Comparison of ENCODE assay signal across 23 cellular contexts in genomic region chr11:35084817-35085424, GRCh38. TPM values are rescaled to one million over a fixed set of nuclear protein-coding genes. Genes with fewer than 3 reads are reported as not detected.
A peak's percentile ranks its signal among the peaks of the same experiment; 100 is the strongest.
DNase-seq lines count a peak whose midpoint lies in the region; ATAC-seq, FAIRE-seq and TF ChIP-seq lines count a peak whose summit lies in the region.
"Had no signal": no experiment of that assay in that cellular context is flagged by ENCODE, and none has a peak within 500 bp of the region (broad histone marks: within the 10 kb centered on the region; RNA-seq: fewer than 3 reads in every experiment).

No MANE protein-coding gene starts in this region.

- H2AK5ac ChIP-seq in mesenchymal stem cell (ENCODE audit: low read length, severe bottlenecking), result peak overlapping the region; percentile 100

- H3K4me3 Mint-ChIP-seq in activated naive CD4-positive, alpha-beta T cell treated with anti-CD3 and anti-CD28 coated beads, Interleukin-2, amount 50 U/mL, for 24 hours, result peak overlapping the region; percentile 26
- H3K4me3 Mint-ChIP-seq in activated naive CD4-positive, alpha-beta T cell treated with anti-CD3 and anti-CD28 coated beads for 36 hours, result no peak overlapping the region
- no peak overlapping the region for H3K4me3 Mint-ChIP-seq in activated T-helper 1 cell treated with anti-CD3 and anti-CD28 coated beads, Interleukin-12 subunit alpha, Interleukin-12 subunit beta, Interleukin-2, Interleukin-4 antibody, amounts not matched to agents 30 ng/mL and 10 ng/mL and 1 ng/mL, durations not matched to agents 14 hours and 24 hours and 36 hours
- H3K4me3 Mint-ChIP-seq: neural crest cell had no signal

- H2BK15ac ChIP-seq in mesenchymal stem cell (ENCODE audit: low read depth, poor library complexity, severe bottlenecking), result peak overlapping the region; percentile 13

- intact Hi-C loops in activated naive CD4-positive, alpha-beta T cell treated with anti-CD3 and anti-CD28 coated beads for 36 hours (cut with micrococcal nuclease), result loop anchor here (5.0 kb wide), 3 partner anchors 307 to 853 kb away; no protein-coding TSS in a partner anchor
- intact Hi-C loops in activated T-helper 1 cell treated with anti-CD3 and anti-CD28 coated beads, Interleukin-12 subunit alpha, Interleukin-12 subunit beta, Interleukin-2, Interleukin-4 antibody, amounts not matched to agents 30 ng/mL and 10 ng/mL and 1 ng/mL, durations not matched to agents 14 hours and 24 hours and 36 hours (cut with micrococcal nuclease), result loop anchor here (5.0 kb wide), 1 partner anchor 152 kb away; no protein-coding TSS in a partner anchor

- no peak for DNase-seq in activated naive CD4-positive, alpha-beta T cell treated with anti-CD3 and anti-CD28 coated beads for 36 hours
- DNase-seq in activated T-helper 1 cell treated with anti-CD3 and anti-CD28 coated beads, Interleukin-12 subunit alpha, Interleukin-12 subunit beta, Interleukin-2, Interleukin-4 antibody, amounts not matched to agents 30 ng/mL and 10 ng/mL and 1 ng/mL, durations not matched to agents 14 hours and 24 hours and 36 hours (ENCODE audit: low spot score), result no peak
- DNase-seq in mesenchymal stem cell (no peak), suprapubic skin (ENCODE audit: low spot score in 2 of 2) (no peak), cerebellar cortex (ENCODE audit: low spot score) (no peak), D721Med (ENCODE audit: insufficient read length, low spot score) (no peak)
- DNase-seq: ACHN; activated CD4-positive, CD25-positive, alpha-beta regulatory T cell; central memory CD4-positive, alpha-beta T cell; NCI-H1694; NCI-H524; right lobe of liver; stimulated activated CD4-positive, alpha-beta T cell treated with anti-CD3 and anti-CD28 coated beads, Interleukin-4, amount 100 ng/mL, for 1 hour; stimulated activated CD8-positive, alpha-beta memory T cell treated with anti-CD3 and anti-CD28 coated beads, Interleukin-4, amount 100 ng/mL, for 48 hours; SW 1271 had no signal

- no peak overlapping the region for H3K4me2 ChIP-seq in mesenchymal stem cell (ENCODE audit: low read length, poor library complexity, severe bottlenecking)

- peaks cover 4% of the 10 kb centered on the region for H3K36me3 Mint-ChIP-seq in activated naive CD4-positive, alpha-beta T cell treated with anti-CD3 and anti-CD28 coated beads, Interleukin-2, amount 50 U/mL, for 24 hours
- no peaks in the 10 kb centered on the region for H3K36me3 Mint-ChIP-seq in activated naive CD4-positive, alpha-beta T cell treated with anti-CD3 and anti-CD28 coated beads for 36 hours (ENCODE audit: low read depth)
- peaks cover 9% of the 10 kb centered on the region for H3K36me3 Mint-ChIP-seq in activated T-helper 1 cell treated with anti-CD3 and anti-CD28 coated beads, Interleukin-12 subunit alpha, Interleukin-12 subunit beta, Interleukin-2, Interleukin-4 antibody, amounts not matched to agents 30 ng/mL and 10 ng/mL and 1 ng/mL, durations not matched to agents 14 hours and 24 hours and 36 hours (ENCODE audit: low read depth)
- H3K36me3 Mint-ChIP-seq: activated naive CD8-positive, alpha-beta T cell had no signal

- peaks cover 97% of the 10 kb centered on the region for H3K4me1 Mint-ChIP-seq in activated naive CD4-positive, alpha-beta T cell treated with anti-CD3 and anti-CD28 coated beads, Interleukin-2, amount 50 U/mL, for 24 hours
- peaks cover 85% of the 10 kb centered on the region for H3K4me1 Mint-ChIP-seq in activated naive CD4-positive, alpha-beta T cell treated with anti-CD3 and anti-CD28 coated beads for 36 hours (ENCODE audit: low read depth)
- H3K4me1 Mint-ChIP-seq in activated T-helper 1 cell treated with anti-CD3 and anti-CD28 coated beads, Interleukin-12 subunit alpha, Interleukin-12 subunit beta, Interleukin-2, Interleukin-4 antibody, amounts not matched to agents 30 ng/mL and 10 ng/mL and 1 ng/mL, durations not matched to agents 14 hours and 24 hours and 36 hours (ENCODE audit: low read depth), result peaks cover 74% of the 10 kb centered on the region

- FAIRE-seq in D721Med (lab: Jason Lieb, UNC), result no peak
- FAIRE-seq: endometrium, frontal cortex, urothelium cell line had no signal

- H3K27ac ChIP-seq in mesenchymal stem cell (ENCODE audit: low read length, poor library complexity, severe bottlenecking), result no peak overlapping the region
- peak overlapping the region; percentile 96 for H3K27ac ChIP-seq in suprapubic skin
- H3K27ac ChIP-seq: right lobe of liver had no signal

- H3K4me3 ChIP-seq in mesenchymal stem cell (ENCODE audit: insufficient read depth in 1 of 2, low read depth in 1 of 2, low read length in 2 of 2) (no peak overlapping the region), suprapubic skin (no peak overlapping the region)
- H3K4me3 ChIP-seq: lung, right lobe of liver had no signal

- H3K9me3 ChIP-seq in mesenchymal stem cell (ENCODE audit: control insufficient read depth, low read length), result no peaks in the 10 kb centered on the region
- no peaks in the 10 kb centered on the region for H3K9me3 ChIP-seq in suprapubic skin
- H3K9me3 ChIP-seq: right lobe of liver had no signal

- H3K9ac ChIP-seq in mesenchymal stem cell (ENCODE audit: low read length), result peak overlapping the region; percentile 4

- TF ChIP-seq POLR2A in suprapubic skin (IDR thresholded peaks at IDR 0.05), result no peak
- no peak for TF ChIP-seq POLR2A in GM18505 (IDR thresholded peaks at IDR 0.05; ENCODE audit: borderline replicate concordance, extremely low read depth, insufficient read depth, insufficient read length)

- peaks cover 6% of the 10 kb centered on the region for H3K79me1 ChIP-seq in mesenchymal stem cell (replicated peaks; ENCODE audit: low read length, poor library complexity, severe bottlenecking)

- H3K27me3 ChIP-seq in mesenchymal stem cell (ENCODE audit: control insufficient read depth in 1 of 2, insufficient read depth in 1 of 2, low read length in 2 of 2), result no peaks in the 10 kb centered on the region
- H3K27me3 ChIP-seq in suprapubic skin, result no peaks in the 10 kb centered on the region
- H3K27me3 ChIP-seq: right lobe of liver had no signal

- H3K23ac ChIP-seq in mesenchymal stem cell (ENCODE audit: low read length in 2 of 2), result peak overlapping the region in 1 of 2 experiments; percentile 18

- H3K18ac ChIP-seq in mesenchymal stem cell (ENCODE audit: low read depth in 1 of 2, low read length in 2 of 2), result peak overlapping the region; percentile 64 to 71

- H3K4me1 ChIP-seq in mesenchymal stem cell (ENCODE audit: control insufficient read depth, insufficient read depth, low read depth, low read length) (peaks cover 15% of the 10 kb centered on the region), suprapubic skin (peaks cover 83% of the 10 kb centered on the region)
- H3K4me1 ChIP-seq: right lobe of liver had no signal

- H4K8ac ChIP-seq in mesenchymal stem cell (ENCODE audit: low read length), result no peak overlapping the region

- H3K4ac ChIP-seq in mesenchymal stem cell (ENCODE audit: low read depth in 1 of 2, low read length in 2 of 2), result peak overlapping the region in 1 of 2 experiments; percentile 46

- H2AFZ ChIP-seq in mesenchymal stem cell (ENCODE audit: low read depth, low read length), result no peak overlapping the region

- peak overlapping the region; percentile 48 for H4K91ac ChIP-seq in mesenchymal stem cell (ENCODE audit: low read length)

- peak overlapping the region; percentile 14 to 97 for H2BK12ac ChIP-seq in mesenchymal stem cell (ENCODE audit: low read length in 2 of 2)

- H3K27ac Mint-ChIP-seq in activated naive CD4-positive, alpha-beta T cell treated with anti-CD3 and anti-CD28 coated beads, Interleukin-2, amount 50 U/mL, for 24 hours, result peak overlapping the region; percentile 30
- no peak overlapping the region for H3K27ac Mint-ChIP-seq in activated naive CD4-positive, alpha-beta T cell treated with anti-CD3 and anti-CD28 coated beads for 36 hours
- H3K27ac Mint-ChIP-seq in activated T-helper 1 cell treated with anti-CD3 and anti-CD28 coated beads, Interleukin-12 subunit alpha, Interleukin-12 subunit beta, Interleukin-2, Interleukin-4 antibody, amounts not matched to agents 30 ng/mL and 10 ng/mL and 1 ng/mL, durations not matched to agents 14 hours and 24 hours and 36 hours, result peak overlapping the region; percentile 53

- no peak for ATAC-seq in GM18505 (IDR thresholded peaks at IDR 0.05; ENCODE audit: unreplicated experiment)

- H3K36me3 ChIP-seq in mesenchymal stem cell (ENCODE audit: control insufficient read depth in 1 of 2, insufficient read depth in 2 of 2, low read depth in 1 of 2, low read length in 2 of 2) (no peaks in the 10 kb centered on the region), suprapubic skin (no peaks in the 10 kb centered on the region)
- H3K36me3 ChIP-seq: right lobe of liver had no signal

- H2BK5ac ChIP-seq in mesenchymal stem cell (ENCODE audit: low read depth, low read length, poor library complexity, severe bottlenecking), result no peak overlapping the region

- peak overlapping the region in 1 of 2 experiments; percentile 44 for H3K14ac ChIP-seq in mesenchymal stem cell (ENCODE audit: low read length in 2 of 2)

- TF ChIP-seq CTCF in suprapubic skin (IDR thresholded peaks at IDR 0.05) (no peak), D721Med (IDR thresholded peaks at IDR 0.05; ENCODE audit: insufficient read depth, missing control alignments) (no peak)

- WGBS in mesenchymal stem cell, result 100% methylated on average over 1 of the region's 2 CpGs
- 90% methylated on average over 2 of the region's 2 CpGs for WGBS in suprapubic skin

- no peaks in the 10 kb centered on the region for H3K27me3 Mint-ChIP-seq in activated naive CD4-positive, alpha-beta T cell treated with anti-CD3 and anti-CD28 coated beads, Interleukin-2, amount 50 U/mL, for 24 hours
- no peaks in the 10 kb centered on the region for H3K27me3 Mint-ChIP-seq in activated naive CD4-positive, alpha-beta T cell treated with anti-CD3 and anti-CD28 coated beads for 36 hours (ENCODE audit: low read depth)
- no peaks in the 10 kb centered on the region for H3K27me3 Mint-ChIP-seq in activated T-helper 1 cell treated with anti-CD3 and anti-CD28 coated beads, Interleukin-12 subunit alpha, Interleukin-12 subunit beta, Interleukin-2, Interleukin-4 antibody, amounts not matched to agents 30 ng/mL and 10 ng/mL and 1 ng/mL, durations not matched to agents 14 hours and 24 hours and 36 hours (ENCODE audit: insufficient read depth)
- H3K27me3 Mint-ChIP-seq: activated naive CD8-positive, alpha-beta T cell had no signal

- TF ChIP-seq EP300 in suprapubic skin (IDR thresholded peaks at IDR 0.05), result no peak

- no peaks in the 10 kb centered on the region for H3K9me3 Mint-ChIP-seq in activated naive CD4-positive, alpha-beta T cell treated with anti-CD3 and anti-CD28 coated beads, Interleukin-2, amount 50 U/mL, for 24 hours
- H3K9me3 Mint-ChIP-seq in activated naive CD4-positive, alpha-beta T cell treated with anti-CD3 and anti-CD28 coated beads for 36 hours, result peaks cover 3% of the 10 kb centered on the region
- peaks cover 4% of the 10 kb centered on the region for H3K9me3 Mint-ChIP-seq in activated T-helper 1 cell treated with anti-CD3 and anti-CD28 coated beads, Interleukin-12 subunit alpha, Interleukin-12 subunit beta, Interleukin-2, Interleukin-4 antibody, amounts not matched to agents 30 ng/mL and 10 ng/mL and 1 ng/mL, durations not matched to agents 14 hours and 24 hours and 36 hours

- no peak overlapping the region for H2BK120ac ChIP-seq in mesenchymal stem cell (ENCODE audit: low read depth, low read length)

- CTCF ChIA-PET in activated naive CD4-positive, alpha-beta T cell treated with anti-CD3 and anti-CD28 coated beads for 36 hours (lab: Charles Lee), result no interaction called here

RNA-seq across cellular contexts. Expression of gene CD44, which starts 54.0 kb away (rescaled TPM):
- total RNA-seq in activated naive CD4-positive, alpha-beta T cell treated with anti-CD3 and anti-CD28 coated beads for 36 hours, result 100 to 1,000 TPM; 389 to 405 TPM
- 547 and 550 TPM in 2 replicates for total RNA-seq in activated T-helper 1 cell treated with anti-CD3 and anti-CD28 coated beads, Interleukin-12 subunit alpha, Interleukin-12 subunit beta, Interleukin-2, Interleukin-4 antibody, amounts not matched to agents 30 ng/mL and 10 ng/mL and 1 ng/mL, durations not matched to agents 14 hours and 24 hours and 36 hours
- 1,373 TPM for polyA plus RNA-seq in mesenchymal stem cell (2013, experiment 1 of 2)
- polyA plus RNA-seq in mesenchymal stem cell (2013, experiment 2 of 2), result 1,315 TPM
- total RNA-seq in suprapubic skin, result 1,000 to 10,000 TPM; 1,361 to 2,207 (median 1,502) TPM
